ENCODE assay signal across 8 cellular contexts in the genomic region with DNA sequence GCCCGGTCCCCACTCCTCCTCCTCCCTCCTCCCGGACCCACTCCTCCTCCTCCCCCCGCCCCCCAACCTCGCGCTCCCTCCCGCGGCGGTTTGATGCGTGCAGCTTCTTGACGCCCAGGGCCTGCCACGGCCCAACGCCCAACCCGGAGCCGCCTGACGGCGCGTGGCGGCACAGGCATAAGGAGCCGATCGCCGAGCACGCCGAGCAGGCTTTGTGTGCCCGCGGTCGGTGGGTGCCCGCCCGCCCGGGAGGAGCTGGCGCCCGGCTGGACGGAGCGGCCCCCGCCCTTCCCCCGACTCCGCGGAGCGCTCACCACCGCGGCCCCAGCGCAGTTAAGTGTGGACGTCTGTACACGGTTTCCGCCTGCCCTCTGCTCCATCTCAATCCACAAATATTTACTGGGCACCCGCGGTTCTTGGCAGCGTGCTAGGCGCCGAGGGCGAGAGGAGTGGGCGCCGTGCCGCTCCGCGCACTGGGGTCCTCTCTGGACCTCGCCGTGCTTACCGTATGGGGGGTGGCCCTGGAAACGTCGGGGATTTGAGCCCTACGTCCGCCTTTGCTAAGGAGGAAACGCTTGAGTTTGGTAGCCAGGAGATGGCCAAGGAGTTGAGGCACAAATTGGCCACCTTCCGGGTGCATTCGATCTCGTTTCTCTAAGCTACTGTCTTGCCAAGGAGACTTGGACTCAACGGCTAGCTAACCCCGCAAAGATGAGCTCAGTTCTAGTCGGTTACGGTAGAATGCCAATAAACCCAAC. TPM values are rescaled to one million over a fixed set of nuclear protein-coding genes. Genes with fewer than 3 reads are reported as not detected.
DNase-seq lines count a peak whose midpoint lies in the region; ATAC-seq and TF ChIP-seq lines count a peak whose summit lies in the region.

No MANE protein-coding gene starts in this region.

- H3K36me3 ChIP-seq in adipocyte (ENCODE audit: control insufficient read depth, insufficient read depth, low read length, severe bottlenecking) (no peaks in the 10 kb centered on the region), parathyroid adenoma (ENCODE audit: control insufficient read depth, insufficient read depth, low read length) (no peaks in the 10 kb centered on the region), tibial artery (no peaks in the 10 kb centered on the region)

- TF ChIP-seq CTCF in GM10266 (IDR thresholded peaks at IDR 0.05; ENCODE audit: control insufficient read depth, insufficient read depth, low read depth, missing control alignments) = no peak
- TF ChIP-seq CTCF in parathyroid adenoma (IDR thresholded peaks at IDR 0.05) = no peak
- TF ChIP-seq CTCF in tibial artery (IDR thresholded peaks at IDR 0.05) = no peak

- intact Hi-C loops in cardiac septum (cut with DNase I) = loop anchor here (1.0 kb wide), 1 partner anchor 14 kb away; no protein-coding TSS in a partner anchor
- intact Hi-C loops in tibial artery (cut with DNase I; ENCODE audit: low total_unique reads) = no loop called here

- H3K9me3 ChIP-seq in adipocyte (ENCODE audit: control insufficient read depth, low read length) (no peaks in the 10 kb centered on the region), parathyroid adenoma (ENCODE audit: control insufficient read depth, low read length) (no peaks in the 10 kb centered on the region), tibial artery (no peaks in the 10 kb centered on the region)

- H3K27me3 ChIP-seq in adipocyte (replicated peaks; ENCODE audit: control insufficient read depth, insufficient read depth, low read length) (no peaks in the 10 kb centered on the region), parathyroid adenoma (ENCODE audit: control insufficient read depth, insufficient read depth, low read length) (no peaks in the 10 kb centered on the region), tibial artery (no peaks in the 10 kb centered on the region)

- H3K79me2 ChIP-seq in parathyroid adenoma = peaks cover 31% of the 10 kb centered on the region

- DNase-seq in GM10266 (ENCODE audit: extremely low spot score) (peak; percentile 97), NCI-H1417 treated with DMSO at 0.1 percent for 48 hours (lab: John Stamatoyannopoulos, UW) (peak; percentile 42), SW 1271 (lab: John Stamatoyannopoulos, UW) (peak; percentile 72 to 76), adipocyte (ENCODE audit: low read depth) (peak; percentile 99), cardiac septum (ENCODE audit: low spot score) (peak; percentile 99), tibial artery (peak; percentile 97 to 99)

- peak; percentile 81 for ATAC-seq in HG02642 (IDR thresholded peaks at IDR 0.05; ENCODE audit: poor library complexity, unreplicated experiment)

- H3K4me2 ChIP-seq in parathyroid adenoma (ENCODE audit: low read length) = peak overlapping the region; percentile 67

- H3K27ac ChIP-seq in parathyroid adenoma (peak overlapping the region; percentile 88), tibial artery (peak overlapping the region; percentile 98 to 99)

- H3K9ac ChIP-seq in adipocyte (ENCODE audit: low read length) (peak overlapping the region; percentile 97), parathyroid adenoma (no peak overlapping the region)

- peak overlapping the region; percentile 87 for H2AFZ ChIP-seq in parathyroid adenoma

- peaks cover 45% of the 10 kb centered on the region for H3K4me1 ChIP-seq in adipocyte (ENCODE audit: control insufficient read depth, insufficient read depth, low read length)
- peaks cover 16% of the 10 kb centered on the region for H3K4me1 ChIP-seq in parathyroid adenoma
- peaks cover 0 to 44% (median 40%) of the 10 kb centered on the region in 4 donors for H3K4me1 ChIP-seq in tibial artery

- H3K4me3 ChIP-seq in adipocyte (ENCODE audit: low read length) = peak overlapping the region; percentile 94
- peak overlapping the region; percentile 94 for H3K4me3 ChIP-seq in parathyroid adenoma (ENCODE audit: low read depth, low read length)
- peak overlapping the region; percentile 82 to 91 for H3K4me3 ChIP-seq in tibial artery

RNA-seq across cellular contexts. Expression of a gene that starts 0.4 kb away (rescaled TPM):
- total RNA-seq in cardiac septum = 131 TPM

RNA-seq across cellular contexts. Expression of a gene that starts 11.0 kb away (rescaled TPM):
- 66.1 TPM for total RNA-seq in cardiac septum

RNA-seq across cellular contexts. Expression of a gene that starts 15.4 kb away (rescaled TPM):
- total RNA-seq in cardiac septum = 44.5 TPM

RNA-seq across cellular contexts. Expression of a gene that starts 23.3 kb away (rescaled TPM):
- 12.4 TPM for total RNA-seq in cardiac septum

RNA-seq across cellular contexts. Expression of a gene that starts 23.6 kb away (rescaled TPM):
- total RNA-seq in cardiac septum = 14.7 TPM

Comparison
In these comparisons a context has a peak if more than half of its experiments do, and no peak if none do; other contexts are left out.
1. Peak in every context shown above with its lines: DNase-seq, ATAC-seq, H3K4me3 ChIP-seq and H3K27ac ChIP-seq.
2. DNase-seq: peak in every context shown above with its lines; median percentile 99 in adipocyte; 99 in cardiac septum; 98 in tibial artery; 97 in GM10266; 74 in SW 1271; 42 in NCI-H1417 treated with DMSO at 0.1 percent for 48 hours.